17 cellular contexts compared by ENCODE assay signal in genomic region chr2:20494246-20494645, GRCh38. TPM values are rescaled to one million over a fixed set of nuclear protein-coding genes. Genes with fewer than 3 reads are reported as not detected.
DNase-seq lines count a peak whose midpoint lies in the region; ATAC-seq and TF ChIP-seq lines count a peak whose summit lies in the region.
"Had no signal": no experiment of that assay in that cellular context is flagged by ENCODE, and none has a peak within 500 bp of the region (broad histone marks: within the 10 kb centered on the region; RNA-seq: fewer than 3 reads in every experiment).

No MANE protein-coding gene starts in this region.

- no peaks in the 10 kb centered on the region for H3K79me1 ChIP-seq in IMR-90 (ENCODE audit: low read depth in 1 of 2, low read length in 2 of 2)

- H3K36me3 ChIP-seq in ACC112 (ENCODE audit: insufficient read depth, low read length) (no peaks in the 10 kb centered on the region), IMR-90 (ENCODE audit: control insufficient read depth, insufficient read depth, low read length) (no peaks in the 10 kb centered on the region), A673 (ENCODE audit: insufficient read depth, low read length, poor library complexity, severe bottlenecking) (no peaks in the 10 kb centered on the region), sigmoid colon (no peaks in the 10 kb centered on the region)
- H3K36me3 ChIP-seq: colonic mucosa had no signal

- peak overlapping the region; percentile 6; the same call in 1 of the 2 replicates for H3K23ac ChIP-seq in IMR-90 (ENCODE audit: low read depth, low read length)

- peak overlapping the region; percentile 25; the same call in 1 of the 2 replicates for H2AK5ac ChIP-seq in IMR-90 (ENCODE audit: low read depth, low read length)

- peak overlapping the region; percentile 31 for H4K5ac ChIP-seq in IMR-90 (ENCODE audit: low read depth, low read length)

- no peaks in the 10 kb centered on the region for H3K79me2 ChIP-seq in ACC112 (ENCODE audit: control insufficient read depth, insufficient read depth, low read length, unreplicated experiment)

- DNase-seq in IMR-90 (peak; percentile 82), fibroblast of pulmonary artery (ENCODE audit: low read depth) (peak; percentile 39), A673 (ENCODE audit: low spot score) (no peak), pons (ENCODE audit: low spot score) (no peak), NK-92 (lab: John Stamatoyannopoulos, UW; ENCODE audit: unreplicated experiment) (no peak), sigmoid colon (no peak)
- DNase-seq: activated CD4-positive, alpha-beta T cell treated with anti-CD3 and anti-CD28 coated beads for 36 hours; activated naive CD8-positive, alpha-beta T cell treated with anti-CD3 and anti-CD28 coated beads, Interleukin-2, amount 50 U/mL, for 24 hours; activated T-cell treated with anti-CD3 and anti-CD28 coated beads, Interleukin-2, amount 50 U/mL, for 4 hours; colonic mucosa; DMS53; kidney glomerular epithelial cell; NCI-H774; psoas muscle had no signal

- H3K18ac ChIP-seq in IMR-90 (ENCODE audit: low read depth, low read length), result peak overlapping the region; percentile 92

- CTCF ChIA-PET in IMR-90 (lab: Yijun Ruan, JAX) (no interaction called here), A673 (lab: Charles Lee) (no interaction called here)

- peak overlapping the region; percentile 69; the same call in 1 of the 2 replicates for H2BK20ac ChIP-seq in IMR-90 (ENCODE audit: low read depth, low read length)

- peak; percentile 70 for ATAC-seq in IMR-90 (ENCODE audit: low read depth)
- ATAC-seq in SK-N-SH treated with all-trans-retinoic acid at 6 μM for 48 hours, result peak; percentile 49
- ATAC-seq: activated CD4-positive, alpha-beta T cell treated with anti-CD3 and anti-CD28 coated beads for 36 hours; activated naive CD8-positive, alpha-beta T cell treated with anti-CD3 and anti-CD28 coated beads, Interleukin-2, amount 50 U/mL, for 24 hours; activated T-cell treated with anti-CD3 and anti-CD28 coated beads, Interleukin-2, amount 50 U/mL, for 4 hours; esophagus mucosa; psoas muscle had no signal

- no TSS peak for BruUV-seq in IMR-90 (replicated peaks; lab: Mats Ljungman, UMichigan)
- BruUV-seq in A673 (replicated peaks; lab: Mats Ljungman, UMichigan), result no TSS peak

- TF ChIP-seq CTCF in IMR-90 (conservative IDR thresholded peaks at IDR 0.05; ENCODE audit: low read depth, low read length), result no peak
- no peak for TF ChIP-seq CTCF in fibroblast of pulmonary artery (IDR thresholded peaks at IDR 0.05; ENCODE audit: low read length, missing control alignments)
- TF ChIP-seq CTCF in A673 (conservative IDR thresholded peaks at IDR 0.05; ENCODE audit: low read depth, low read length), result no peak
- no peak for TF ChIP-seq CTCF in sigmoid colon (IDR thresholded peaks at IDR 0.05)

- H2BK15ac ChIP-seq in IMR-90 (ENCODE audit: low read depth, low read length), result peak overlapping the region; percentile 60; the same call in 1 of the 3 replicates

- no peak for TF ChIP-seq EP300 in sigmoid colon (IDR thresholded peaks at IDR 0.05)

- peak overlapping the region; percentile 34 for H3K9ac ChIP-seq in IMR-90 (ENCODE audit: low read depth, low read length)

- H3K27ac ChIP-seq in ACC112 (ENCODE audit: low read depth, low read length) (peak overlapping the region; percentile 33), IMR-90 (ENCODE audit: insufficient read depth, low read length) (peak overlapping the region; percentile 87), A673 (ENCODE audit: low read depth, low read length, poor library complexity, severe bottlenecking) (no peak overlapping the region), sigmoid colon (peak overlapping the region in 2 of 4 donors; percentile 83 to 84)
- H3K27ac ChIP-seq: colonic mucosa, psoas muscle had no signal

- peak overlapping the region; percentile 37 for H3K4me2 ChIP-seq in IMR-90 (ENCODE audit: low read depth, low read length)

- peaks cover 31% of the 10 kb centered on the region for H3K4me1 ChIP-seq in ACC112 (ENCODE audit: control insufficient read depth, insufficient read depth, low read length, unreplicated experiment)
- peaks cover 12% of the 10 kb centered on the region for H3K4me1 ChIP-seq in IMR-90 (ENCODE audit: control insufficient read depth, insufficient read depth, low read length)
- no peaks in the 10 kb centered on the region for H3K4me1 ChIP-seq in A673 (ENCODE audit: insufficient read depth, low read length, poor library complexity, severe bottlenecking)
- H3K4me1 ChIP-seq in sigmoid colon, result peaks cover 4 to 50% (median 39%) of the 10 kb centered on the region in 4 donors
- H3K4me1 ChIP-seq: colonic mucosa had no signal

- H4K20me1 ChIP-seq in IMR-90 (ENCODE audit: insufficient read depth, low read length), result no peaks in the 10 kb centered on the region; the same call in 1 of the 2 replicates

- no peak for TF ChIP-seq RAD21 in IMR-90 (IDR thresholded peaks at IDR 0.05; ENCODE audit: low read length)

- intact Hi-C loops in IMR-90 (cut with micrococcal nuclease) (loop anchor here (2.0 kb wide), 1 partner anchor 43 kb away; no protein-coding TSS in a partner anchor), A673 (cut with micrococcal nuclease; ENCODE audit: unreplicated experiment) (no loop called here), sigmoid colon (cut with DNase I) (loop anchor here (5.0 kb wide), 1 partner anchor 143 kb away; no protein-coding TSS in a partner anchor)

- in situ Hi-C loops in IMR-90 (cut with MboI; ENCODE audit: low sequenced_read_pairs), result loop anchor here (5.0 kb wide), 1 partner anchor 42 kb away; no protein-coding TSS in a partner anchor

- H2BK5ac ChIP-seq in IMR-90 (ENCODE audit: low read depth, low read length, poor library complexity, severe bottlenecking), result peak overlapping the region; percentile 10

- H2AK9ac ChIP-seq in IMR-90 (replicated peaks; ENCODE audit: low read depth, low read length, poor library complexity), result no peak overlapping the region

- peaks cover 14% of the 10 kb centered on the region for H3K9me1 ChIP-seq in IMR-90 (ENCODE audit: insufficient read depth, low read length)

- peak overlapping the region; percentile 36; the same call in 1 of the 2 replicates for H2BK120ac ChIP-seq in IMR-90 (ENCODE audit: low read depth, low read length)

- no peaks in the 10 kb centered on the region for H3K27me3 ChIP-seq in ACC112 (ENCODE audit: insufficient read depth, low read length)
- no peaks in the 10 kb centered on the region for H3K27me3 ChIP-seq in IMR-90 (ENCODE audit: control insufficient read depth, insufficient read depth, low read length)
- H3K27me3 ChIP-seq in A673 (replicated peaks; ENCODE audit: insufficient read depth, low read depth, low read length, poor library complexity), result no peaks in the 10 kb centered on the region
- H3K27me3 ChIP-seq in sigmoid colon, result no peaks in the 10 kb centered on the region
- H3K27me3 ChIP-seq: colonic mucosa had no signal

- POLR2A ChIA-PET in IMR-90 (lab: Charles Lee; ENCODE audit: unreplicated experiment), result no interaction called here
- POLR2A ChIA-PET in A673 (lab: Charles Lee; ENCODE audit: low non-redundant PET), result no interaction called here

- H2AFZ ChIP-seq in ACC112 (ENCODE audit: low read length, unreplicated experiment) (no peak overlapping the region), IMR-90 (replicated peaks; ENCODE audit: low read length, poor library complexity) (no peak overlapping the region)

- H3K4me3 ChIP-seq in ACC112 (ENCODE audit: low read depth, low read length) (no peak overlapping the region), IMR-90 (ENCODE audit: insufficient read depth, low read depth, low read length) (no peak overlapping the region), fibroblast of pulmonary artery (replicated peaks; ENCODE audit: low read depth, low read length) (no peak overlapping the region), A673 (ENCODE audit: low read depth, low read length, poor library complexity, severe bottlenecking) (no peak overlapping the region), sigmoid colon (no peak overlapping the region)
- H3K4me3 ChIP-seq: colonic mucosa, psoas muscle had no signal

- no peak overlapping the region for H3K56ac ChIP-seq in IMR-90 (ENCODE audit: extremely low read depth, insufficient read depth, low read length)

- H3K4ac ChIP-seq in IMR-90 (ENCODE audit: low read depth, low read length), result peak overlapping the region; percentile 52

- no peak for TF ChIP-seq POLR2A in IMR-90 (IDR thresholded peaks at IDR 0.05; ENCODE audit: low read depth, low read length)
- no peak for TF ChIP-seq POLR2A in sigmoid colon (IDR thresholded peaks at IDR 0.05)

- H3K9me3 ChIP-seq in IMR-90 (ENCODE audit: control insufficient read depth, insufficient read depth, low read length) (no peaks in the 10 kb centered on the region), A673 (ENCODE audit: low read depth, low read length, poor library complexity, severe bottlenecking) (no peaks in the 10 kb centered on the region), sigmoid colon (no peaks in the 10 kb centered on the region)
- H3K9me3 ChIP-seq: colonic mucosa, psoas muscle had no signal

- peak overlapping the region; percentile 75 for H4K91ac ChIP-seq in IMR-90 (ENCODE audit: insufficient read depth, low read depth, low read length)

- no CpG with 5 or more reads among the region's 1 CpG for WGBS in IMR-90 (ENCODE audit: extremely low coverage in 2 of 2, insufficient read length in 1 of 2), 2 experiments
- WGBS in sigmoid colon, 2 donors, result 33 to 50% methylated on average over 1 of the region's 1 CpG

- peak overlapping the region in 1 of 2 experiments; percentile 37; a peak in 1 of 4 replicates for H4K8ac ChIP-seq in IMR-90 (ENCODE audit: low read depth in 2 of 2, low read length in 2 of 2)

- dilution Hi-C loops in IMR-90 (cut with HindIII; ENCODE audit: low sequenced_read_pairs, unreplicated experiment), result no loop called here

- H3K14ac ChIP-seq in IMR-90 (replicated peaks; ENCODE audit: low read depth, low read length), result no peak overlapping the region

TF ChIP-seq in IMR-90, 13 proteins besides CTCF, POLR2A, EP300 and RAD21:
- TF ChIP-seq MAZ (IDR thresholded peaks at IDR 0.05; ENCODE audit: borderline replicate concordance, low read depth, low read length) (no peak), CEBPB (IDR thresholded peaks at IDR 0.05; ENCODE audit: low read depth, low read length) (peak; percentile 41; the same call in 1 of the 2 replicates)

TF ChIP-seq in SK-N-SH treated with all-trans-retinoic acid at 6 μM for 48 hours, 23 proteins besides CTCF, POLR2A, EP300 and RAD21:
- TF ChIP-seq CSDC2 (CRISPR knock-in tag; IDR thresholded peaks at IDR 0.05) (no peak), ISL1 (CRISPR knock-in tag; IDR thresholded peaks at IDR 0.05) (0 out of 2 replicates have a peak, but pooled peaks have one; percentile 18)

RNA-seq across cellular contexts. Expression of gene RHOB, which starts 47.4 kb away (rescaled TPM):
- total RNA-seq in IMR-90 (2012; rRNA removed) (112 and 151 TPM in 2 replicates), A673 (2021) (24.1 and 31.5 TPM in 2 replicates), sigmoid colon (1,000 to 10,000 TPM in 2 of 4 donors, 100 to 1,000 TPM in 2; 753 to 1,323 (median 1,092) TPM)
- polyA plus RNA-seq in IMR-90 (2012; rRNA removed) (149 and 201 TPM in 2 replicates), sigmoid colon (100 to 1,000 TPM in 2 of 3 donors, 10 to 100 TPM in 1; 60.6 to 200 (median 108) TPM)
- polyA plus RNA-seq in IMR-90 (2012; cell fraction: cytosol; rRNA removed), result 238 and 364 TPM in 2 replicates
- polyA plus RNA-seq in IMR-90 (2012; cell fraction: nucleus; rRNA removed; ENCODE audit: low replicate concordance), result 195 and 365 TPM in 2 replicates

Comparison
In these comparisons a context has a peak if more than half of its experiments do, and no peak if none do; other contexts are left out.
1. DNase-seq: peak in IMR-90 (single experiment) and fibroblast of pulmonary artery (single experiment); none in A673 (single experiment), pons (single experiment), NK-92 (single experiment) and sigmoid colon (single experiment).